Comparison of ENCODE assay signal across 32 cellular contexts in genomic region chr3:51904034-51904823, GRCh38. TPM values are rescaled to one million over a fixed set of nuclear protein-coding genes. Genes with fewer than 3 reads are reported as not detected.
"Had no signal": no experiment of that assay in that cellular context is flagged by ENCODE, and none has a peak within 500 bp of the region (broad histone marks: within the 10 kb centered on the region; RNA-seq: fewer than 3 reads in every experiment).

No MANE protein-coding gene starts in this region.

- H3K4me1 Mint-ChIP-seq: neural crest cell; stimulated activated memory B cell treated with anti-CD40 and anti-IgM and Interleukin-4, amounts not matched to agents 10 μg/mL and 1 μg/mL and 100 μg/mL, for 72 hours had no signal

- H3K27me3 ChIP-seq: colonic mucosa, right atrium auricular region, sigmoid colon, testis, tibial artery had no signal

- H3K9me3 ChIP-seq: colonic mucosa, lower lobe of right lung, prostate gland, sigmoid colon, testis had no signal

- H3K36me3 ChIP-seq: colonic mucosa, esophagus squamous epithelium, heart right ventricle, lower lobe of right lung, prostate gland, right atrium auricular region, sigmoid colon, tibial artery had no signal

- H3K27ac Mint-ChIP-seq: dendritic cell treated with granulocyte-macrophage colony-stimulating factor and Interleukin-4, amounts not matched to agents 40 ng/mL and 50 ng/mL, for 4 days; endodermal cell; natural killer cell treated with Interleukin-12 subunit alpha and Interleukin-12 subunit beta and Interleukin-15 and Interleukin-18, amount 100 ng/mL, for 72 hours; stimulated activated memory B cell treated with anti-CD40 and anti-IgM and Interleukin-4, amounts not matched to agents 10 μg/mL and 1 μg/mL and 100 μg/mL, for 72 hours; type B pancreatic cell had no signal

- H3K4me3 Mint-ChIP-seq: dendritic cell treated with granulocyte-macrophage colony-stimulating factor and Interleukin-4, amounts not matched to agents 40 ng/mL and 50 ng/mL, for 4 days; endodermal cell; natural killer cell treated with Interleukin-12 subunit alpha and Interleukin-12 subunit beta and Interleukin-15 and Interleukin-18, amount 100 ng/mL, for 72 hours; neural crest cell; stimulated activated memory B cell treated with anti-CD40 and anti-IgM and Interleukin-4, amounts not matched to agents 10 μg/mL and 1 μg/mL and 100 μg/mL, for 72 hours; type B pancreatic cell had no signal

- ATAC-seq: heart right ventricle; left ventricle myocardium superior; lower lobe of right lung; natural killer cell treated with Interleukin-12 subunit alpha and Interleukin-12 subunit beta and Interleukin-15 and Interleukin-18, amount 100 ng/mL, for 72 hours; stimulated activated memory B cell treated with anti-CD40 and anti-IgM and Interleukin-4, amounts not matched to agents 10 μg/mL and 1 μg/mL and 100 μg/mL, for 72 hours; stimulated activated naive CD8-positive, alpha-beta T cell treated with anti-CD3 and anti-CD28 coated beads, Interleukin-15, Interleukin-2, amounts not matched to agents 100 U/mL and 50 U/mL, for 24 hours had no signal

- H3K4me3 ChIP-seq: colonic mucosa, esophagus squamous epithelium, heart right ventricle, lower lobe of right lung, prostate gland, right atrium auricular region, sigmoid colon, testis, tibial artery had no signal

- H3K36me3 Mint-ChIP-seq: type B pancreatic cell had no signal

- DNase-seq: colonic mucosa; effector CD8-positive, alpha-beta T cell; endodermal cell; esophagus squamous epithelium; foreskin melanocyte; glutamatergic neuron; heart right ventricle; hippocampal formation; islet precursor cell; left ventricle myocardium superior; lower lobe of right lung; nucleus accumbens; sigmoid colon; stimulated activated CD4-positive, alpha-beta T cell treated with anti-CD3 and anti-CD28 coated beads, Interleukin-2, amount 100 ng/mL, for 24 hours; stimulated activated CD4-positive, alpha-beta T cell treated with anti-CD3 and anti-CD28 coated beads, Interleukin-4, amount 100 ng/mL, for 24 hours; stimulated activated naive CD8-positive, alpha-beta T cell treated with anti-CD3 and anti-CD28 coated beads, Interleukin-15, Interleukin-2, amounts not matched to agents 100 U/mL and 50 U/mL, for 24 hours; substantia nigra; testis; tibial artery had no signal

- H3K4me1 ChIP-seq: colonic mucosa, esophagus squamous epithelium, heart right ventricle, lower lobe of right lung, prostate gland, right atrium auricular region, sigmoid colon, testis, tibial artery had no signal

- H3K9me3 Mint-ChIP-seq: natural killer cell treated with Interleukin-12 subunit alpha and Interleukin-12 subunit beta and Interleukin-15 and Interleukin-18, amount 100 ng/mL, for 72 hours had no signal

- H3K27ac ChIP-seq: colonic mucosa, epithelial cell of prostate, esophagus squamous epithelium, heart right ventricle, lower lobe of right lung, prostate gland, right atrium auricular region, sigmoid colon, testis, tibial artery had no signal

RNA-seq across cellular contexts. Expression of gene IQCF1, which starts 1.1 kb away (rescaled TPM):
- total RNA-seq: chondrocyte; colonic mucosa; esophagus squamous epithelium; heart right ventricle; left ventricle myocardium superior; lower lobe of right lung; mononuclear cell; natural killer cell treated with Interleukin-12 subunit alpha and Interleukin-12 subunit beta and Interleukin-15 and Interleukin-18, amount 100 ng/mL, for 72 hours; neural crest cell; osteocyte; right atrium auricular region; sigmoid colon; skeletal muscle tissue; urinary bladder had no signal
- polyA plus RNA-seq: heart right ventricle, sigmoid colon, urinary bladder had no signal

RNA-seq across cellular contexts. Expression of gene IQCF5, which starts 28.8 kb away (rescaled TPM):
- total RNA-seq: chondrocyte; colonic mucosa; endodermal cell; esophagus squamous epithelium; heart right ventricle; left ventricle myocardium superior; lower lobe of right lung; mononuclear cell; natural killer cell treated with Interleukin-12 subunit alpha and Interleukin-12 subunit beta and Interleukin-15 and Interleukin-18, amount 100 ng/mL, for 72 hours; neural crest cell; osteocyte; right atrium auricular region; sigmoid colon; skeletal muscle tissue; urinary bladder had no signal
- polyA plus RNA-seq: heart right ventricle, sigmoid colon, urinary bladder had no signal

RNA-seq across cellular contexts. Expression of gene IQCF2, which starts 42.8 kb away (rescaled TPM):
- total RNA-seq: chondrocyte; colonic mucosa; endodermal cell; esophagus squamous epithelium; heart right ventricle; left ventricle myocardium superior; lower lobe of right lung; mononuclear cell; natural killer cell treated with Interleukin-12 subunit alpha and Interleukin-12 subunit beta and Interleukin-15 and Interleukin-18, amount 100 ng/mL, for 72 hours; neural crest cell; osteocyte; prostate gland; right atrium auricular region; sigmoid colon; skeletal muscle tissue; urinary bladder had no signal
- polyA plus RNA-seq: heart right ventricle, sigmoid colon, urinary bladder had no signal
